Comparison of ENCODE assay signal across 27 cellular contexts in the genomic region with DNA sequence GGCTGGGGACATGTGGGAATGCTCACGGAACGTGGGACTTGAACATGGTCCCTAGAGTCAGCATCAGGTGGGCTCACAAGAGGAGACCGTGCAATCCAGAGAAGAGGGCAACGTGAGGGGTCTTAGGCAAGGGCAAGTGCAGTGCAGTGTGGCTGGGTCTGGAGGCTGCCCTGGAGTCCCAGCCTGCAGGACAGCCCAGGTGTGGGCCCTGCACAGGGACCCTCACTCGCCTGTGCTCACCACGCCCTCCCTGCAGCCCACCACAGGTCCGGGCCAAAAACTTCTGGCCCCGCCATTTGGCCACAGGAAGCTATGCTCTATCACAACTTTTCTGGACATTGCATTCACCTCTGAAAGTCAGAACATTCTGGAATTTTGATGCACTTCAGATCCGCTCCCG.
"Had no signal": no experiment of that assay in that cellular context is flagged by ENCODE, and none has a peak within 500 bp of the region (broad histone marks: within the 10 kb centered on the region; RNA-seq: fewer than 3 reads in every experiment).

No MANE protein-coding gene starts in this region.

- H3K9ac ChIP-seq: parathyroid adenoma had no signal

- FAIRE-seq: astrocyte, urothelium cell line had no signal

- H3K27ac ChIP-seq: brain microvascular endothelial cell, esophagus squamous epithelium, parathyroid adenoma, right atrium auricular region, testis, transverse colon had no signal

- H3K4me3 ChIP-seq: esophagus squamous epithelium, mucosa of descending colon, right atrium auricular region, testis, transverse colon had no signal

- H3K36me3 Mint-ChIP-seq: natural killer cell treated with Interleukin-12 subunit alpha and Interleukin-12 subunit beta and Interleukin-15 and Interleukin-18, amount 100 ng/mL, for 72 hours had no signal

- H3K4me3 Mint-ChIP-seq: activated CD8-positive, alpha-beta T cell treated with anti-CD3 and anti-CD28 coated beads for 36 hours; dendritic cell treated with granulocyte-macrophage colony-stimulating factor and Interleukin-4, amounts not matched to agents 40 ng/mL and 50 ng/mL, for 4 days; endodermal cell; natural killer cell treated with Interleukin-12 subunit alpha and Interleukin-12 subunit beta and Interleukin-15 and Interleukin-18, amount 100 ng/mL, for 72 hours; WTC11 had no signal

- H3K27ac Mint-ChIP-seq: activated CD8-positive, alpha-beta T cell treated with anti-CD3 and anti-CD28 coated beads for 36 hours; activated T-helper 2 cell treated with anti-CD3 and anti-CD28 coated beads, Interferon-gamma antibody, Interleukin-2, Interleukin-4, amounts not matched to agents 10 μg/mL and 5 μg/mL and 100 μg/mL, durations not matched to agents 14 hours and 24 hours and 36 hours; dendritic cell treated with granulocyte-macrophage colony-stimulating factor and Interleukin-4, amounts not matched to agents 40 ng/mL and 50 ng/mL, for 4 days; endodermal cell; natural killer cell treated with Interleukin-12 subunit alpha and Interleukin-12 subunit beta and Interleukin-15 and Interleukin-18, amount 100 ng/mL, for 72 hours; WTC11 had no signal

- H3K9me3 ChIP-seq: esophagus squamous epithelium, mucosa of descending colon, right atrium auricular region, testis, transverse colon had no signal

- H3K36me3 ChIP-seq: brain microvascular endothelial cell, esophagus squamous epithelium, right atrium auricular region, transverse colon had no signal

- H3K79me2 ChIP-seq: parathyroid adenoma had no signal

- H2AFZ ChIP-seq: parathyroid adenoma had no signal

- H3K27me3 ChIP-seq: brain microvascular endothelial cell, right atrium auricular region, testis had no signal

- DNase-seq: activated CD4-positive, alpha-beta T cell treated with anti-CD3 and anti-CD28 coated beads for 1 hour; activated CD4-positive, alpha-beta T cell treated with anti-CD3 and anti-CD28 coated beads, Interleukin-2, amount 50 U/mL, for 1 hour; activated CD8-positive, alpha-beta T cell treated with anti-CD3 and anti-CD28 coated beads for 36 hours; activated naive CD4-positive, alpha-beta T cell treated with anti-CD3 and anti-CD28 coated beads, Interleukin-2, amount 50 U/mL, for 16 hours; activated T-cell treated with anti-CD3 and anti-CD28 coated beads, Interleukin-2, amount 50 U/mL, for 48 hours; amniotic stem cell; brain microvascular endothelial cell; esophagus squamous epithelium; foreskin melanocyte; islet precursor cell; left cardiac atrium; mucosa of descending colon; nucleus accumbens; stimulated activated CD4-positive, alpha-beta T cell treated with anti-CD3 and anti-CD28 coated beads, Interleukin-2, amount 100 ng/mL, for 48 hours; stimulated activated naive CD8-positive, alpha-beta T cell treated with anti-CD3 and anti-CD28 coated beads, Interleukin-15, Interleukin-2, amounts not matched to agents 100 U/mL and 50 U/mL, for 24 hours; T-helper 2 cell; testis; transverse colon had no signal

- H3K4me1 ChIP-seq: esophagus squamous epithelium, parathyroid adenoma, right atrium auricular region, testis, transverse colon had no signal

- ATAC-seq: activated CD8-positive, alpha-beta T cell treated with anti-CD3 and anti-CD28 coated beads for 36 hours; left cardiac atrium; mucosa of descending colon; natural killer cell treated with Interleukin-12 subunit alpha and Interleukin-12 subunit beta and Interleukin-15 and Interleukin-18, amount 100 ng/mL, for 72 hours; stimulated activated naive CD8-positive, alpha-beta T cell treated with anti-CD3 and anti-CD28 coated beads, Interleukin-15, Interleukin-2, amounts not matched to agents 100 U/mL and 50 U/mL, for 24 hours; WTC11 had no signal

- H3K9me3 Mint-ChIP-seq: activated CD8-positive, alpha-beta T cell treated with anti-CD3 and anti-CD28 coated beads for 36 hours; activated T-helper 2 cell treated with anti-CD3 and anti-CD28 coated beads, Interferon-gamma antibody, Interleukin-2, Interleukin-4, amounts not matched to agents 10 μg/mL and 5 μg/mL and 100 μg/mL, durations not matched to agents 14 hours and 24 hours and 36 hours; dendritic cell treated with granulocyte-macrophage colony-stimulating factor and Interleukin-4, amounts not matched to agents 40 ng/mL and 50 ng/mL, for 4 days; endodermal cell; natural killer cell treated with Interleukin-12 subunit alpha and Interleukin-12 subunit beta and Interleukin-15 and Interleukin-18, amount 100 ng/mL, for 72 hours had no signal

- H3K4me1 Mint-ChIP-seq: WTC11 had no signal
